In the genomic region with DNA sequence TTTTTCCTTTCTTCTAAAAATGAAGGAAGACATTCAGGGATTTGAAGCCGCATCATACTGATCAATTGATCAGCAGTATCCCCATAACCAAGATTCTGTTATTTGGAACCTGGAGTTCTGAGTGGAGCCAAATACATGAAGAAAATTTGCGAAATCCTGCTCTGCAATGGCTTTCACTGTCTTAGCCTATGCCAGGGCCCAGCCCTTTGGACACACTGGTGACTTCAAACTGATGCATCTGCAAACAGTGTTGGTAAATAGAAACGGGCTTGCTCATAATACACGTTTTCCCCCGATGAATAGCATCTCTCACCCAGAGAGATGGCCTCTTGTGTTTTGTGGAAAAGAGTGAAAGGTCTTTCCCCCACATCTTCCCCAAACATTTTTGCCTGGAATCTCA, we compare ENCODE assay signal across 30 cellular contexts.
"Had no signal": no experiment of that assay in that cellular context is flagged by ENCODE, and none has a peak within 500 bp of the region (broad histone marks: within the 10 kb centered on the region; RNA-seq: fewer than 3 reads in every experiment).

No MANE protein-coding gene starts in this region.

- H3K27ac ChIP-seq: adrenal gland, Peyer's patch, RWPE1, SJSA1 had no signal

- H3K27ac Mint-ChIP-seq: activated CD8-positive, alpha-beta T cell treated with anti-CD3 and anti-CD28 coated beads, Interleukin-2, amount 10 ng/mL, durations not matched to agents 7 days and 5 days; activated naive CD8-positive, alpha-beta T cell treated with anti-CD3 and anti-CD28 coated beads, Interleukin-2, amount 10 ng/mL, durations not matched to agents 7 days and 5 days; T-helper 1 cell treated with Interleukin-12 subunit alpha and Interleukin-12 subunit beta and Interleukin-4 antibody, amounts not matched to agents 30 μg/mL and 1 μg/mL, for 36 hours; WTC11 had no signal

- H3K27me3 Mint-ChIP-seq: activated naive CD8-positive, alpha-beta T cell treated with anti-CD3 and anti-CD28 coated beads, Interleukin-2, amount 10 ng/mL, durations not matched to agents 7 days and 5 days had no signal

- H3K4me1 Mint-ChIP-seq: activated naive CD8-positive, alpha-beta T cell treated with anti-CD3 and anti-CD28 coated beads, Interleukin-2, amount 10 ng/mL, durations not matched to agents 7 days and 5 days; WTC11 had no signal

- H3K27me3 ChIP-seq: adrenal gland, Peyer's patch, SJSA1 had no signal

- DNase-seq: activated CD4-positive, alpha-beta T cell treated with anti-CD3 and anti-CD28 coated beads for 48 hours; activated CD4-positive, alpha-beta T cell treated with anti-CD3 and anti-CD28 coated beads, Interleukin-2, amount 50 U/mL, for 4 hours; activated CD4-positive, CD25-positive, alpha-beta regulatory T cell treated with anti-CD3 and anti-CD28 coated beads, Interleukin-2, amount 50 U/mL, for 72 hours; activated CD8-positive, alpha-beta memory T cell treated with anti-CD3 and anti-CD28 coated beads, Interleukin-2, amount 50 U/mL, for 48 hours; activated CD8-positive, alpha-beta T cell treated with anti-CD3 and anti-CD28 coated beads, Interleukin-2, amount 10 ng/mL, durations not matched to agents 7 days and 5 days; activated naive CD4-positive, alpha-beta T cell treated with anti-CD3 and anti-CD28 coated beads, Interleukin-2, amount 50 U/mL, for 16 hours; activated naive CD8-positive, alpha-beta T cell treated with anti-CD3 and anti-CD28 coated beads, Interleukin-2, amount 10 ng/mL, durations not matched to agents 7 days and 5 days; activated T-cell treated with anti-CD3 and anti-CD28 coated beads, Interleukin-2, amount 50 U/mL, for 1 hour; adrenal gland; anterior cingulate cortex; central memory CD4-positive, alpha-beta T cell; IMR-90; Kasumi-1; KBM-7; NCI-H1436; NCI-H1694 treated with DMSO at 0.1 percent for 48 hours; NCI-H2029 treated with DMSO at 0.1 percent for 48 hours; NCI-H2171; NCI-H2227 treated with DMSO at 0.1 percent for 48 hours; NCI-H510A; NCI-H526 treated with DMSO at 0.1 percent for 48 hours; Peyer's patch; SW 1271; T-helper 9 cell had no signal

- H3K4me3 Mint-ChIP-seq: activated CD8-positive, alpha-beta T cell treated with anti-CD3 and anti-CD28 coated beads, Interleukin-2, amount 10 ng/mL, durations not matched to agents 7 days and 5 days; activated naive CD8-positive, alpha-beta T cell treated with anti-CD3 and anti-CD28 coated beads, Interleukin-2, amount 10 ng/mL, durations not matched to agents 7 days and 5 days; T-helper 1 cell treated with Interleukin-12 subunit alpha and Interleukin-12 subunit beta and Interleukin-4 antibody, amounts not matched to agents 30 μg/mL and 1 μg/mL, for 36 hours; WTC11 had no signal

- ATAC-seq: activated CD8-positive, alpha-beta T cell treated with anti-CD3 and anti-CD28 coated beads, Interleukin-2, amount 10 ng/mL, durations not matched to agents 7 days and 5 days; SK-N-SH treated with all-trans-retinoic acid at 6 μM for 48 hours; WTC11 had no signal

- H3K9me3 ChIP-seq: adrenal gland, Peyer's patch, SJSA1 had no signal

- H3K36me3 Mint-ChIP-seq: activated naive CD8-positive, alpha-beta T cell treated with anti-CD3 and anti-CD28 coated beads, Interleukin-2, amount 10 ng/mL, durations not matched to agents 7 days and 5 days had no signal

- FAIRE-seq: bronchial epithelial cell had no signal

- H3K36me3 ChIP-seq: adrenal gland, Peyer's patch, SJSA1 had no signal

- H3K4me1 ChIP-seq: adrenal gland, Peyer's patch, SJSA1 had no signal

- H3K4me3 ChIP-seq: adrenal gland, Peyer's patch, SJSA1 had no signal
